ENCODE assay signal across 22 cellular contexts in genomic region chr7:131649003-131649541, GRCh38.
A peak's percentile ranks its signal among the peaks of the same experiment; 100 is the strongest.
DNase-seq lines count a peak whose midpoint lies in the region; ATAC-seq, FAIRE-seq and TF ChIP-seq lines count a peak whose summit lies in the region.
"Had no signal": no experiment of that assay in that cellular context is flagged by ENCODE, and none has a peak within 500 bp of the region (broad histone marks: within the 10 kb centered on the region; RNA-seq: fewer than 3 reads in every experiment).

No MANE protein-coding gene starts in this region.

- H3K79me2 ChIP-seq in GM23338 (replicated peaks; ENCODE audit: insufficient read depth) = no peaks in the 10 kb centered on the region; the same call in 1 of the 2 replicates
- H3K79me2 ChIP-seq in HepG2 (ENCODE audit: insufficient read depth, low read length) = no peaks in the 10 kb centered on the region

- POLR2A ChIA-PET in HepG2 (lab: Yijun Ruan, JAX) = no interaction called here
- POLR2A ChIA-PET in CD4-positive, alpha-beta memory T cell (lab: Charles Lee; ENCODE audit: partially characterized antibody) = no interaction called here

- no peak overlapping the region for H3K4me3 ChIP-seq in GM23338
- no peak overlapping the region for H3K4me3 ChIP-seq in fibroblast of the aortic adventitia (ENCODE audit: low read depth, low read length)
- H3K4me3 ChIP-seq in HepG2 (replicated peaks in 1 of 3; ENCODE audit: insufficient read depth in 1 of 3, low read depth in 2 of 3, low read length in 3 of 3) = no peak overlapping the region
- H3K4me3 ChIP-seq in gastrocnemius medialis = no peak overlapping the region
- H3K4me3 ChIP-seq in CD4-positive, alpha-beta memory T cell (ENCODE audit: low read length in 2 of 2) = no peak overlapping the region
- H3K4me3 ChIP-seq: dorsolateral prefrontal cortex, upper lobe of right lung had no signal

- ATAC-seq in GM23338 = peak; percentile 70
- no peak for ATAC-seq in HepG2
- peak; percentile 11 to 41 for ATAC-seq in gastrocnemius medialis
- ATAC-seq in GM18868 (IDR thresholded peaks at IDR 0.05; ENCODE audit: unreplicated experiment) = no peak
- no peak for ATAC-seq in HG02642 (IDR thresholded peaks at IDR 0.05; ENCODE audit: poor library complexity, unreplicated experiment)
- ATAC-seq: esophagus mucosa; stimulated activated memory B cell treated with anti-CD40 and anti-IgM and Interleukin-4, amounts not matched to agents 10 μg/mL and 1 μg/mL and 100 μg/mL, for 72 hours had no signal

- H3K9me3 ChIP-seq in HepG2 (ENCODE audit: low read length) (no peaks in the 10 kb centered on the region), gastrocnemius medialis (no peaks in the 10 kb centered on the region)
- H3K9me3 ChIP-seq in CD4-positive, alpha-beta memory T cell (ENCODE audit: control insufficient read depth in 1 of 2, low read length in 2 of 2) = no peaks in the 10 kb centered on the region
- H3K9me3 ChIP-seq: upper lobe of right lung had no signal

- no TSS peak for BruUV-seq in HepG2 (replicated peaks; lab: Mats Ljungman, UMichigan)

- H3K27me3 Mint-ChIP-seq in GM23338 (ENCODE audit: insufficient read depth, low read depth, poor library complexity) = peaks cover 12% of the 10 kb centered on the region
- peaks cover 4 to 9% of the 10 kb centered on the region in 2 donors for H3K27me3 Mint-ChIP-seq in CD4-positive, alpha-beta memory T cell

- in situ Hi-C loops in HepG2 (cut with HindIII; ENCODE audit: extremely low pct_ligation_motif_present, low pct_unique_long_range_greater_than_20kb) = no loop called here
- in situ Hi-C loops in gastrocnemius medialis (cut with MboI; ENCODE audit: low sequenced_read_pairs in 4 of 4) = no loop called here

- H3K4me1 Mint-ChIP-seq in GM23338 = peaks cover 41% of the 10 kb centered on the region
- H3K4me1 Mint-ChIP-seq in CD4-positive, alpha-beta memory T cell = peaks cover 0 to 3% (median 2%) of the 10 kb centered on the region in 4 donors
- H3K4me1 Mint-ChIP-seq: CD14-positive monocyte; stimulated activated memory B cell treated with anti-CD40 and anti-IgM and Interleukin-4, amounts not matched to agents 10 μg/mL and 1 μg/mL and 100 μg/mL, for 72 hours had no signal

- TF ChIP-seq POLR2A in HepG2 (IDR thresholded peaks at IDR 0.05; ENCODE audit: insufficient read depth in 1 of 2, low read depth in 2 of 2, low read length in 2 of 2) (no peak), gastrocnemius medialis (IDR thresholded peaks at IDR 0.05) (no peak)

- peak overlapping the region; percentile 40; the same call in 1 of the 2 replicates for H3K27ac ChIP-seq in GM23338 (ENCODE audit: low read depth)
- no peak overlapping the region for H3K27ac ChIP-seq in HepG2 (ENCODE audit: extremely low read length, insufficient read depth, low read length)
- H3K27ac ChIP-seq in gastrocnemius medialis = peak overlapping the region in 1 of 4 donors; percentile 33
- no peak overlapping the region for H3K27ac ChIP-seq in CD4-positive, alpha-beta memory T cell (ENCODE audit: low read depth, low read length)
- H3K27ac ChIP-seq: dorsolateral prefrontal cortex, upper lobe of right lung had no signal

- H3K9ac ChIP-seq in HepG2 (ENCODE audit: insufficient read depth, low read depth, low read length) = no peak overlapping the region

- no peaks in the 10 kb centered on the region for H3K9me2 ChIP-seq in GM23338 (ENCODE audit: insufficient read depth)

- no peaks in the 10 kb centered on the region for H4K20me1 ChIP-seq in GM23338 (replicated peaks; ENCODE audit: insufficient read depth)
- H4K20me1 ChIP-seq in HepG2 (ENCODE audit: insufficient read depth, low read length) = no peaks in the 10 kb centered on the region

- H2AFZ ChIP-seq in GM23338 (peak overlapping the region; percentile 16; the same call in 1 of the 2 replicates), HepG2 (ENCODE audit: low read length) (no peak overlapping the region)

- H3K4me1 ChIP-seq in GM23338 (ENCODE audit: insufficient read depth) = peaks cover 45% of the 10 kb centered on the region
- no peaks in the 10 kb centered on the region for H3K4me1 ChIP-seq in HepG2 (ENCODE audit: insufficient read depth, low read length)
- no peaks in the 10 kb centered on the region for H3K4me1 ChIP-seq in gastrocnemius medialis
- H3K4me1 ChIP-seq in CD4-positive, alpha-beta memory T cell (ENCODE audit: insufficient read depth, low read length) = no peaks in the 10 kb centered on the region

- H3K36me3 Mint-ChIP-seq in GM23338 (ENCODE audit: low read depth) = 0 out of 3 replicates have a peak, but pooled peaks cover 2% of the 10 kb centered on the region
- H3K36me3 Mint-ChIP-seq in CD4-positive, alpha-beta memory T cell = no peaks in the 10 kb centered on the region
- H3K36me3 Mint-ChIP-seq: activated naive CD8-positive, alpha-beta T cell treated with anti-CD3 and anti-CD28 coated beads, Interleukin-2, amount 10 ng/mL, durations not matched to agents 7 days and 5 days; CD14-positive monocyte; stimulated activated memory B cell treated with anti-CD40 and anti-IgM and Interleukin-4, amounts not matched to agents 10 μg/mL and 1 μg/mL and 100 μg/mL, for 72 hours had no signal

- WGBS in HepG2 (ENCODE audit: low lambda C conversion rate) = 25% methylated on average over 2 of the region's 5 CpGs

- H3K27ac Mint-ChIP-seq in GM23338 = peak overlapping the region; percentile 19; the same call in 1 of the 2 replicates
- H3K27ac Mint-ChIP-seq in CD4-positive, alpha-beta memory T cell = no peak overlapping the region
- H3K27ac Mint-ChIP-seq: activated naive CD8-positive, alpha-beta T cell treated with anti-CD3 and anti-CD28 coated beads, Interleukin-2, amount 10 ng/mL, durations not matched to agents 7 days and 5 days; CD14-positive monocyte; stimulated activated memory B cell treated with anti-CD40 and anti-IgM and Interleukin-4, amounts not matched to agents 10 μg/mL and 1 μg/mL and 100 μg/mL, for 72 hours; T-helper 1 cell treated with Interleukin-12 subunit alpha and Interleukin-12 subunit beta and Interleukin-4 antibody, amounts not matched to agents 30 μg/mL and 1 μg/mL, for 36 hours had no signal

- H3K4me3 Mint-ChIP-seq in GM23338 = no peak overlapping the region; the same call in 2 of the 3 replicates
- H3K4me3 Mint-ChIP-seq in CD4-positive, alpha-beta memory T cell = no peak overlapping the region
- H3K4me3 Mint-ChIP-seq: activated naive CD8-positive, alpha-beta T cell treated with anti-CD3 and anti-CD28 coated beads, Interleukin-2, amount 10 ng/mL, durations not matched to agents 7 days and 5 days; CD14-positive monocyte; stimulated activated memory B cell treated with anti-CD40 and anti-IgM and Interleukin-4, amounts not matched to agents 10 μg/mL and 1 μg/mL and 100 μg/mL, for 72 hours; T-helper 1 cell treated with Interleukin-12 subunit alpha and Interleukin-12 subunit beta and Interleukin-4 antibody, amounts not matched to agents 30 μg/mL and 1 μg/mL, for 36 hours had no signal

- no peak for TF ChIP-seq EP300 in HepG2 (IDR thresholded peaks at IDR 0.05; ENCODE audit: low read depth in 2 of 2, low read length in 2 of 2)
- no peak for TF ChIP-seq EP300 in HepG2 (CRISPR knock-in tag; IDR thresholded peaks at IDR 0.05; ENCODE audit: borderline replicate concordance)

- H3K27me3 ChIP-seq in GM23338 (ENCODE audit: insufficient read depth) = no peaks in the 10 kb centered on the region
- H3K27me3 ChIP-seq in HepG2 (ENCODE audit: control insufficient read depth in 1 of 2, insufficient read depth in 2 of 2, low read length in 2 of 2) = no peaks in the 10 kb centered on the region; a peak in 1 of 5 replicates
- no peaks in the 10 kb centered on the region for H3K27me3 ChIP-seq in gastrocnemius medialis
- H3K27me3 ChIP-seq in CD4-positive, alpha-beta memory T cell (ENCODE audit: insufficient read depth, low read length) = no peaks in the 10 kb centered on the region
- H3K27me3 ChIP-seq: dorsolateral prefrontal cortex, upper lobe of right lung had no signal

- H3K9me3 Mint-ChIP-seq in GM23338 = no peaks in the 10 kb centered on the region; the same call in 1 of the 3 replicates
- no peaks in the 10 kb centered on the region for H3K9me3 Mint-ChIP-seq in CD4-positive, alpha-beta memory T cell
- H3K9me3 Mint-ChIP-seq: CD14-positive monocyte; T-helper 1 cell treated with Interleukin-12 subunit alpha and Interleukin-12 subunit beta and Interleukin-4 antibody, amounts not matched to agents 30 μg/mL and 1 μg/mL, for 36 hours had no signal

- TF ChIP-seq RAD21 in HepG2 (CRISPR knock-in tag; IDR thresholded peaks at IDR 0.05) = no peak

- FAIRE-seq in HepG2 (lab: Jason Lieb, UNC) = no peak

- intact Hi-C loops in HepG2 (cut with micrococcal nuclease; ENCODE audit: unreplicated experiment) (no loop called here), gastrocnemius medialis (cut with DNase I; ENCODE audit: low total_unique reads) (no loop called here)
- intact Hi-C loops in CD4-positive, alpha-beta memory T cell (cut with micrococcal nuclease) = no loop called here

- no peaks in the 10 kb centered on the region for H3K36me3 ChIP-seq in GM23338 (ENCODE audit: insufficient read depth)
- H3K36me3 ChIP-seq in HepG2 (replicated peaks in 1 of 2; ENCODE audit: control insufficient read depth in 1 of 2, insufficient read depth in 2 of 2, low read length in 2 of 2) = no peaks in the 10 kb centered on the region
- H3K36me3 ChIP-seq in gastrocnemius medialis = no peaks in the 10 kb centered on the region
- H3K36me3 ChIP-seq in CD4-positive, alpha-beta memory T cell (ENCODE audit: insufficient read depth, low read length) = no peaks in the 10 kb centered on the region
- H3K36me3 ChIP-seq: upper lobe of right lung had no signal

- DNase-seq in GM23338 (ENCODE audit: low spot score) (peak; percentile 65), fibroblast of the aortic adventitia (ENCODE audit: low read depth) (peak; percentile 33), HepG2 (ENCODE audit: low spot score) (no peak), gastrocnemius medialis (no peak), GM10266 (ENCODE audit: extremely low spot score) (no peak)
- no peak for DNase-seq in CD4-positive, alpha-beta memory T cell
- DNase-seq: activated CD4-positive, CD25-positive, alpha-beta regulatory T cell; activated CD8-positive, alpha-beta memory T cell treated with anti-CD3 and anti-CD28 coated beads for 24 hours; activated naive CD8-positive, alpha-beta T cell treated with anti-CD3 and anti-CD28 coated beads, Interleukin-2, amount 10 ng/mL, durations not matched to agents 7 days and 5 days; DMS53; dorsolateral prefrontal cortex; GOT3; NCI-H1436 treated with DMSO at 0.1 percent for 48 hours; NCI-H226; NK-92 treated with Interleukin-12 subunit alpha and Interleukin-12 subunit beta, amount 100 ng/mL, for 24 hours; upper lobe of right lung had no signal

- TF ChIP-seq CTCF in GM23338 (conservative IDR thresholded peaks at IDR 0.05; ENCODE audit: low read depth in 2 of 2) (no peak), fibroblast of the aortic adventitia (IDR thresholded peaks at IDR 0.05; ENCODE audit: insufficient read depth, low read length) (no peak), HepG2 (CRISPR knock-in tag; IDR thresholded peaks at IDR 0.05) (no peak), gastrocnemius medialis (IDR thresholded peaks at IDR 0.05 in 4 of 5, conservative IDR thresholded peaks at IDR 0.05 in 1 of 5) (no peak), GM10266 (IDR thresholded peaks at IDR 0.05; ENCODE audit: control insufficient read depth, insufficient read depth, low read depth, missing control alignments) (no peak)

- CTCF ChIA-PET in HepG2 (lab: Yijun Ruan, JAX; ENCODE audit: low intra/inter-chr PET ratio, low total read pairs) = no interaction called here
- CTCF ChIA-PET in CD4-positive, alpha-beta memory T cell (lab: Charles Lee; ENCODE audit: partially characterized antibody) = no interaction called here

- peak overlapping the region; percentile 63 for H3K4me2 ChIP-seq in GM23338
- no peak overlapping the region for H3K4me2 ChIP-seq in HepG2 (ENCODE audit: low read depth, low read length)

- H3F3A ChIP-seq in GM23338 (replicated peaks; ENCODE audit: low read depth) = peaks cover 7% of the 10 kb centered on the region; the same call in 1 of the 2 replicates

Comparison
In these comparisons a context has a peak if more than half of its experiments do, and no peak if none do; other contexts are left out.
1. ATAC-seq: peak in GM23338 (single experiment) and gastrocnemius medialis (2 of 2); none in HepG2 (single experiment), GM18868 (single experiment) and HG02642 (single experiment).
2. DNase-seq: peak in GM23338 (single experiment) and fibroblast of the aortic adventitia (single experiment); none in HepG2 (single experiment), gastrocnemius medialis (0 of 2), CD4-positive, alpha-beta memory T cell (0 of 5) and GM10266 (single experiment).